ENCODE assay signal across 1 cellular context in the genomic region with DNA sequence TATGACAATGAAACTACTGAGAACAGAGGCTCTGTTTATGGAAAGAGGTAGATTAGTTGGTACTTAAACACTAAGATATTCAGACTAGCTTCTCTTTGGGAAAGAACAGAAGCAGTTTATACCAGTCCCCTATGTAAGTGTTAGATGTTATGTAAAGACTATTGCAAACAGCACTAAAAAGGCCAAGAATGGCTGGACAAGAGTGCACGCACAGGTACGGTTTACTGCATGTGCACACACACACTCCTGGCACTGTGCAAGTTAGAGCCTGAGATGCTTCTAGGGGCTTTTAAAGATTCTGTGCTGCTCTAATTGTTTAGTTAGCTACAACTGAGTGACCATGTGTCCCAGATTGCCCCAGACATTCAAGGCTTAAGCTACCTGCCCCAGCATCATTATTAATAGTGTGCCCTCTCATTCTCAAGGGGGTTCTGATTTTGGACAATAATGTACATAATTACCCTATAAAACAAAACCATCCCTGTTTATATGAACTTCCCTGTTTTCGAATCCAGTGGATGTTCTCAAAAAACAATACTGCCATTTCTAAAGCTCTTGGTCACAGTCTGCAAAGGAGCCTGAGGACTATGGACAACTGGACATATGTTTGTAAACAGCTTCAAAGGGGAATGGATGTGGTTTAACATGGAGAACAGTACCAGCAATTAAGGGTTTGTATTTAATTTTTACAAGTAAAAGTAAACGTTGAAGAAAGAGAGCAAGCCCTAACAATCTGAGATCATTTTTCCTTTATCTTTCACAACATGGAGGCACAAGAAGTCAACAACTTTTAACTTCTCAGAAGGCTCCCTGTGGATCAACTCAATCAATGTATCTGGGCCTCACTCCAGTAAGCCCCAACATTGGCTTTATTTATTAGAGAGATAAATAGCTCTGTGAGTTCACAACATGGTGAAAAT.
TF ChIP-seq lines count a peak whose summit lies in the region.

No MANE protein-coding gene starts in this region.

TF ChIP-seq in HEK293, 187 proteins besides CTCF, POLR2A, EP300 and RAD21 (continued from another document):
- TF ChIP-seq, protein P1, sequence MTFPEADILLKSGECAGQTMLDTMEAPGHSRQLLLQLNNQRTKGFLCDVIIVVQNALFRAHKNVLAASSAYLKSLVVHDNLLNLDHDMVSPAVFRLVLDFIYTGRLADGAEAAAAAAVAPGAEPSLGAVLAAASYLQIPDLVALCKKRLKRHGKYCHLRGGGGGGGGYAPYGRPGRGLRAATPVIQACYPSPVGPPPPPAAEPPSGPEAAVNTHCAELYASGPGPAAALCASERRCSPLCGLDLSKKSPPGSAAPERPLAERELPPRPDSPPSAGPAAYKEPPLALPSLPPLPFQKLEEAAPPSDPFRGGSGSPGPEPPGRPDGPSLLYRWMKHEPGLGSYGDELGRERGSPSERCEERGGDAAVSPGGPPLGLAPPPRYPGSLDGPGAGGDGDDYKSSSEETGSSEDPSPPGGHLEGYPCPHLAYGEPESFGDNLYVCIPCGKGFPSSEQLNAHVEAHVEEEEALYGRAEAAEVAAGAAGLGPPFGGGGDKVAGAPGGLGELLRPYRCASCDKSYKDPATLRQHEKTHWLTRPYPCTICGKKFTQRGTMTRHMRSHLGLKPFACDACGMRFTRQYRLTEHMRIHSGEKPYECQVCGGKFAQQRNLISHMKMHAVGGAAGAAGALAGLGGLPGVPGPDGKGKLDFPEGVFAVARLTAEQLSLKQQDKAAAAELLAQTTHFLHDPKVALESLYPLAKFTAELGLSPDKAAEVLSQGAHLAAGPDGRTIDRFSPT (tag by site-specific recombination; IDR thresholded peaks at IDR 0.05), result no peak
- TF ChIP-seq, protein P2, sequence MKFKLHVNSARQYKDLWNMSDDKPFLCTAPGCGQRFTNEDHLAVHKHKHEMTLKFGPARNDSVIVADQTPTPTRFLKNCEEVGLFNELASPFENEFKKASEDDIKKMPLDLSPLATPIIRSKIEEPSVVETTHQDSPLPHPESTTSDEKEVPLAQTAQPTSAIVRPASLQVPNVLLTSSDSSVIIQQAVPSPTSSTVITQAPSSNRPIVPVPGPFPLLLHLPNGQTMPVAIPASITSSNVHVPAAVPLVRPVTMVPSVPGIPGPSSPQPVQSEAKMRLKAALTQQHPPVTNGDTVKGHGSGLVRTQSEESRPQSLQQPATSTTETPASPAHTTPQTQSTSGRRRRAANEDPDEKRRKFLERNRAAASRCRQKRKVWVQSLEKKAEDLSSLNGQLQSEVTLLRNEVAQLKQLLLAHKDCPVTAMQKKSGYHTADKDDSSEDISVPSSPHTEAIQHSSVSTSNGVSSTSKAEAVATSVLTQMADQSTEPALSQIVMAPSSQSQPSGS (tag by site-specific recombination; IDR thresholded peaks at IDR 0.05; ENCODE audit: low read depth), result no peak
